Comparison of ENCODE assay signal across 31 cellular contexts in the genomic region with DNA sequence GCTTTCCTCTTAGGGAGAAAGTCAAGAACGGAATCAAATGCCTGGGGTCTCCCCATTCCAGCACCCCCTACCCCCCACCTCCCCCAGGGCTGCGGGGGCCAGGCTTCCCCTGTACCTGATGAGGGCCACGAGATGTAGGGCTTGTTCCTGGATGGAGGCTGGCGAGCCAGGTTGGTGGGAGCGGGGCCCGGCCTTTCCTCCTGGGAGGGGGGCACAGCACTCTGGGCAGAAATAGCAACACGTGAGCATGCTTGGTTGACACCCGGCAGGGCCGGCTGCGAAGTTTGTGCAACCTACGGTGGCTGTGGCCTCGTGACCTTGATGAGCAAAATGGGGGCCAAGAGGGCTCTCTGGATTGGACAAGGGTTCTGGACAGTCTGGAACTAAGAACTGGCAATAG. TPM values are rescaled to one million over a fixed set of nuclear protein-coding genes. Genes with fewer than 3 reads are reported as not detected.
"Had no signal": no experiment of that assay in that cellular context is flagged by ENCODE, and none has a peak within 500 bp of the region (broad histone marks: within the 10 kb centered on the region; RNA-seq: fewer than 3 reads in every experiment).

No MANE protein-coding gene starts in this region.

- H3K4me3 ChIP-seq: ascending aorta, cardiac muscle cell had no signal

- H3K4me1 ChIP-seq: ascending aorta had no signal

- H3K9me3 ChIP-seq: ascending aorta had no signal

- ATAC-seq: activated CD8-positive, alpha-beta memory T cell treated with anti-CD3 and anti-CD28 coated beads, Interleukin-2, amount 10 ng/mL, durations not matched to agents 7 days and 5 days; SK-N-SH treated with all-trans-retinoic acid at 6 μM for 48 hours; T-cell had no signal

- H3K27ac ChIP-seq: ascending aorta, cardiac muscle cell, WERI-Rb-1 had no signal

- H3K27me3 ChIP-seq: ascending aorta, cardiac muscle cell had no signal

- DNase-seq: activated CD4-positive, alpha-beta memory T cell treated with anti-CD3 and anti-CD28 coated beads, Interleukin-2, amount 10 ng/mL, durations not matched to agents 7 days and 5 days; activated CD4-positive, alpha-beta T cell treated with anti-CD3 and anti-CD28 coated beads for 1 hour; activated CD4-positive, alpha-beta T cell treated with anti-CD3 and anti-CD28 coated beads for 48 hours; activated CD4-positive, CD25-positive, alpha-beta regulatory T cell; activated CD8-positive, alpha-beta memory T cell treated with anti-CD3 and anti-CD28 coated beads for 24 hours; activated CD8-positive, alpha-beta memory T cell treated with anti-CD3 and anti-CD28 coated beads, Interleukin-2, amount 10 ng/mL, durations not matched to agents 7 days and 5 days; activated CD8-positive, alpha-beta memory T cell treated with anti-CD3 and anti-CD28 coated beads, Interleukin-2, amount 50 U/mL, for 48 hours; activated effector memory CD4-positive, alpha-beta T cell treated with Interleukin-2 at 50 U/mL for 16 hours; activated naive CD4-positive, alpha-beta T cell treated with anti-CD3 and anti-CD28 coated beads, Interleukin-2, amount 10 ng/mL, durations not matched to agents 7 days and 5 days; activated T-cell treated with anti-CD3 and anti-CD28 coated beads, Interleukin-2, amount 50 U/mL, for 48 hours; amygdala; Karpas-422; KBM-7; NCI-H1105; NCI-H1417 treated with DMSO at 0.1 percent for 48 hours; NCI-H187 treated with DMSO at 0.1 percent for 48 hours; NCI-H2081; NCI-H345; NCI-H526; NCI-H748 treated with DMSO at 0.1 percent for 48 hours; OCI-M1; SIG-M5; T-cell; T-helper 2 cell; T1000; WERI-Rb-1 had no signal

RNA-seq across cellular contexts. Expression of a gene that starts 15.7 kb away (rescaled TPM):
- total RNA-seq: MCF 10A, SK-MEL-5 had no signal
